ENCODE assay signal across 11 cellular contexts in the genomic region with DNA sequence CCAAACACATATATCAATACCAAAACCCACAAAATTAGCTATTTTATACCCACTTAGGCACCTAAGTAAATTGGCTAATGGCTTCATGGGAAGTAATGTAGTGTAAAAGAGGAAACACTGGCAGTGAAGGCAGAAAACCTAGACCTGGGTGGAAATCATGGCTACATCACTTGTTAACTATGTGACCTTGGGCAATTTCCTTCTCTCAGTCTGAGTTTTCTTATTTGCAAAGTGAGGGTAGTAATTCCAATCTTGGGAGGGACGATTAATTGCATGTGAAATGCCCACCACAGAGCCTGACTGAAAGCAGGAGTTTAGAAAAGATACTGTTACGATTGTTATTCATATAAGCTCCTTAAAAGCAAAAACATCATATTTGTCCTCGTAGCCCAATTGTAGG. TPM values are rescaled to one million over a fixed set of nuclear protein-coding genes. Genes with fewer than 3 reads are reported as not detected.
DNase-seq lines count a peak whose midpoint lies in the region; ATAC-seq and TF ChIP-seq lines count a peak whose summit lies in the region.
"Had no signal": no experiment of that assay in that cellular context is flagged by ENCODE, and none has a peak within 500 bp of the region (broad histone marks: within the 10 kb centered on the region; RNA-seq: fewer than 3 reads in every experiment).

No MANE protein-coding gene starts in this region.

- H3K14ac ChIP-seq in IMR-90 (replicated peaks; ENCODE audit: low read depth, low read length), result no peak overlapping the region

- H3K36me3 ChIP-seq in IMR-90 (ENCODE audit: control insufficient read depth, insufficient read depth, low read length) (peaks cover 1% of the 10 kb centered on the region; the same call in 1 of the 2 replicates), colonic mucosa (no peaks in the 10 kb centered on the region)
- H3K36me3 ChIP-seq: thyroid gland had no signal

- CTCF ChIA-PET in IMR-90 (lab: Yijun Ruan, JAX), result no interaction called here

- no peak overlapping the region for H4K5ac ChIP-seq in IMR-90 (ENCODE audit: low read depth, low read length)

- DNase-seq in AG20443 (ENCODE audit: low spot score) (peak; percentile 62), IMR-90 (peak; percentile 49), astrocyte of the spinal cord (ENCODE audit: low read depth, low spot score) (peak; percentile 36), left kidney (ENCODE audit: low read depth, low spot score) (peak; percentile 17), colonic mucosa (no peak)
- DNase-seq in activated CD8-positive, alpha-beta memory T cell treated with anti-CD3 and anti-CD28 coated beads, Interleukin-2, amount 50 U/mL, for 4 hours, result no peak
- DNase-seq: psoas muscle, Right ventricle myocardium superior, thyroid gland had no signal

- no TSS peak for BruUV-seq in IMR-90 (replicated peaks; lab: Mats Ljungman, UMichigan)

- H3K9ac ChIP-seq in IMR-90 (ENCODE audit: low read depth, low read length) (no peak overlapping the region), colonic mucosa (ENCODE audit: low read depth in 2 of 2, low read length in 2 of 2) (no peak overlapping the region)

- no CpG with 5 or more reads among the region's 3 CpGs for WGBS in IMR-90 (ENCODE audit: extremely low coverage in 2 of 2, insufficient read length in 1 of 2), 2 experiments

- H3K79me1 ChIP-seq in IMR-90 (ENCODE audit: low read depth in 1 of 2, low read length in 2 of 2), result peaks cover 12 to 50% of the 10 kb centered on the region in 2 experiments

- peaks cover 44% of the 10 kb centered on the region for H4K20me1 ChIP-seq in IMR-90 (ENCODE audit: insufficient read depth, low read length)

- no peak overlapping the region for H3K23ac ChIP-seq in IMR-90 (ENCODE audit: low read depth, low read length)

- H2AK5ac ChIP-seq in IMR-90 (ENCODE audit: low read depth, low read length), result no peak overlapping the region

- H2BK15ac ChIP-seq in IMR-90 (ENCODE audit: low read depth, low read length), result no peak overlapping the region

- H3K56ac ChIP-seq in IMR-90 (ENCODE audit: extremely low read depth, insufficient read depth, low read length), result no peak overlapping the region

- no peak overlapping the region for H2BK5ac ChIP-seq in IMR-90 (ENCODE audit: low read depth, low read length, poor library complexity, severe bottlenecking)

- in situ Hi-C loops in IMR-90 (cut with MboI; ENCODE audit: low sequenced_read_pairs), result no loop called here
- in situ Hi-C loops in astrocyte of the spinal cord (cut with HindIII; ENCODE audit: low sequenced_read_pairs), result no loop called here

- H3K27me3 ChIP-seq in IMR-90 (ENCODE audit: control insufficient read depth, insufficient read depth, low read length) (no peaks in the 10 kb centered on the region), colonic mucosa (no peaks in the 10 kb centered on the region)
- H3K27me3 ChIP-seq: thyroid gland had no signal

- dilution Hi-C loops in IMR-90 (cut with HindIII; ENCODE audit: low sequenced_read_pairs, unreplicated experiment), result no loop called here

- POLR2A ChIA-PET in IMR-90 (lab: Charles Lee; ENCODE audit: unreplicated experiment), result no interaction called here

- H3K18ac ChIP-seq in IMR-90 (ENCODE audit: low read depth, low read length), result no peak overlapping the region

- no peak overlapping the region for H3K4ac ChIP-seq in IMR-90 (ENCODE audit: low read depth, low read length)

- no peak overlapping the region for H4K8ac ChIP-seq in IMR-90 (ENCODE audit: low read depth in 2 of 2, low read length in 2 of 2)

- no peak overlapping the region for H2AFZ ChIP-seq in IMR-90 (replicated peaks; ENCODE audit: low read length, poor library complexity)

- TF ChIP-seq CTCF in IMR-90 (conservative IDR thresholded peaks at IDR 0.05; ENCODE audit: low read depth, low read length) (no peak), astrocyte of the spinal cord (IDR thresholded peaks at IDR 0.05; ENCODE audit: low read depth, low read length) (no peak), colonic mucosa (IDR thresholded peaks at IDR 0.05) (no peak)

- TF ChIP-seq POLR2A in IMR-90 (IDR thresholded peaks at IDR 0.05; ENCODE audit: low read depth, low read length) (no peak), GM18505 (IDR thresholded peaks at IDR 0.05; ENCODE audit: borderline replicate concordance, extremely low read depth, insufficient read depth, insufficient read length) (no peak)

- ATAC-seq in IMR-90 (ENCODE audit: low read depth) (0 out of 2 replicates have a peak, but pooled peaks have one; percentile 8), HG03045 (IDR thresholded peaks at IDR 0.05; ENCODE audit: unreplicated experiment) (no peak), GM18505 (IDR thresholded peaks at IDR 0.05; ENCODE audit: unreplicated experiment) (no peak)
- ATAC-seq: psoas muscle had no signal

- peaks cover 11% of the 10 kb centered on the region for H3K9me1 ChIP-seq in IMR-90 (ENCODE audit: insufficient read depth, low read length)

- peaks cover 7% of the 10 kb centered on the region for H3K4me1 ChIP-seq in IMR-90 (ENCODE audit: control insufficient read depth, insufficient read depth, low read length)
- no peaks in the 10 kb centered on the region for H3K4me1 ChIP-seq in colonic mucosa

- intact Hi-C loops in IMR-90 (cut with micrococcal nuclease), result no loop called here
- intact Hi-C loops in colonic mucosa (cut with DNase I), result no loop called here

- TF ChIP-seq RAD21 in IMR-90 (IDR thresholded peaks at IDR 0.05; ENCODE audit: low read length), result no peak

- H4K91ac ChIP-seq in IMR-90 (ENCODE audit: insufficient read depth, low read depth, low read length), result no peak overlapping the region

- H2AK9ac ChIP-seq in IMR-90 (replicated peaks; ENCODE audit: low read depth, low read length, poor library complexity), result no peak overlapping the region

- H2BK120ac ChIP-seq in IMR-90 (ENCODE audit: low read depth, low read length), result no peak overlapping the region

- H3K9me3 ChIP-seq in IMR-90 (ENCODE audit: control insufficient read depth, insufficient read depth, low read length) (no peaks in the 10 kb centered on the region), colonic mucosa (no peaks in the 10 kb centered on the region)
- H3K9me3 ChIP-seq: psoas muscle, thyroid gland had no signal

- H3K27ac ChIP-seq in IMR-90 (ENCODE audit: insufficient read depth, low read length) (no peak overlapping the region), colonic mucosa (no peak overlapping the region)
- H3K27ac ChIP-seq: psoas muscle, thyroid gland had no signal

- no peak overlapping the region for H3K4me2 ChIP-seq in IMR-90 (ENCODE audit: low read depth, low read length)

- H3K4me3 ChIP-seq in IMR-90 (ENCODE audit: insufficient read depth, low read depth, low read length), result no peak overlapping the region
- H3K4me3 ChIP-seq in astrocyte of the spinal cord (ENCODE audit: low read depth, low read length), result no peak overlapping the region
- no peak overlapping the region for H3K4me3 ChIP-seq in colonic mucosa
- H3K4me3 ChIP-seq: psoas muscle, thyroid gland had no signal

- no peak overlapping the region for H2BK20ac ChIP-seq in IMR-90 (ENCODE audit: low read depth, low read length)

TF ChIP-seq in IMR-90, 13 proteins besides CTCF, POLR2A, EP300 and RAD21:
- TF ChIP-seq BHLHE40 (IDR thresholded peaks at IDR 0.05; ENCODE audit: low read depth, low read length), result no peak
- no peak for TF ChIP-seq CHD1 (IDR thresholded peaks at IDR 0.05; ENCODE audit: low read depth, low read length)
- peak; percentile 65 for TF ChIP-seq CEBPB (IDR thresholded peaks at IDR 0.05; ENCODE audit: low read depth, low read length)
- no peak for TF ChIP-seq FOS (IDR thresholded peaks at IDR 0.05; ENCODE audit: low read depth, low read length)
- TF ChIP-seq USF2 (IDR thresholded peaks at IDR 0.05; ENCODE audit: low read depth, low read length), result no peak
- TF ChIP-seq MAFK (IDR thresholded peaks at IDR 0.05; ENCODE audit: low read depth, low read length), result no peak
- no peak for TF ChIP-seq ELK1 (IDR thresholded peaks at IDR 0.05; ENCODE audit: borderline replicate concordance, low read depth, low read length)
- no peak for TF ChIP-seq MXI1 (IDR thresholded peaks at IDR 0.05; ENCODE audit: borderline replicate concordance, low read depth, low read length)
- no peak for TF ChIP-seq NFE2L2 (IDR thresholded peaks at IDR 0.05; ENCODE audit: low read depth, low read length)

RNA-seq across cellular contexts. Expression of gene PTPN9, which starts 6.1 kb away (rescaled TPM):
- total RNA-seq in IMR-90 (2012; rRNA removed) (20.0 and 26.5 TPM in 2 replicates), colonic mucosa (10 to 100 TPM; 31.1 to 32.3 TPM)
- 26.3 and 38.9 TPM in 2 replicates for polyA plus RNA-seq in IMR-90 (2012; rRNA removed)
- polyA plus RNA-seq in IMR-90 (2012; cell fraction: cytosol; rRNA removed), result 12.9 and 26.0 TPM in 2 replicates
- polyA plus RNA-seq in IMR-90 (2012; cell fraction: nucleus; rRNA removed; ENCODE audit: low replicate concordance), result 19.8 and 20.1 TPM in 2 replicates

RNA-seq across cellular contexts. Expression of gene SNUPN, which starts 52.5 kb away (rescaled TPM):
- total RNA-seq in IMR-90 (2012; rRNA removed) (23.8 and 28.6 TPM in 2 replicates), colonic mucosa (10 to 100 TPM; 19.1 to 20.7 TPM)
- 21.8 and 24.1 TPM in 2 replicates for polyA plus RNA-seq in IMR-90 (2012; rRNA removed)
- 12.3 and 20.2 TPM in 2 replicates for polyA plus RNA-seq in IMR-90 (2012; cell fraction: cytosol; rRNA removed)
- 6.1 and 17.3 TPM in 2 replicates for polyA plus RNA-seq in IMR-90 (2012; cell fraction: nucleus; rRNA removed; ENCODE audit: low replicate concordance)

Comparison
In these comparisons a context has a peak if more than half of its experiments do, and no peak if none do; other contexts are left out.
1. DNase-seq: peak in AG20443 (single experiment), IMR-90 (single experiment), astrocyte of the spinal cord (single experiment) and left kidney (single experiment); none in activated CD8-positive, alpha-beta memory T cell treated with anti-CD3 and anti-CD28 coated beads, Interleukin-2, amount 50 U/mL, for 4 hours (single experiment) and colonic mucosa (single experiment).